24 cellular contexts compared by ENCODE assay signal in the genomic region with DNA sequence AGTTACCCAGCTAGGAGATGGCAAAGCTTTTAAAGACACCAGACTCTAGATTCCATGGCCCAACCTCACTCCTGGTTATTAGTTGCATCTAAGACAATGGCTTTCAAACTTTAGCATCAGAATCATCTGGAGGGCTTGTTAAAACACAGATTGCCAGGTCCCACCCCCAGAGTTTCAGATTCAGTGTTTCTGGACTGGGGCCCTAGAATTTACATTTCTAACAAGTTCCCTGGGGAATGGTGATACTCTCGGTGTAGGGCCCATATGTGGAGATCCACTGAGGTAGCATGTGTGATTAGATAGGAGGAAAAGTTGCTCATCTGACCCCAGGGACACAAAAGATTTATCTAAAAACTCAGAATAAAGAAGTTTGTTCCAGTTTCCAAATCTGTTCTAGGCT.
DNase-seq lines count a peak whose midpoint lies in the region; ATAC-seq lines count a peak whose summit lies in the region.
"Had no signal": no experiment of that assay in that cellular context is flagged by ENCODE, and none has a peak within 500 bp of the region (broad histone marks: within the 10 kb centered on the region; RNA-seq: fewer than 3 reads in every experiment).

No MANE protein-coding gene starts in this region.

- DNase-seq in stimulated activated CD4-positive, alpha-beta T cell treated with anti-CD3 and anti-CD28 coated beads, Interleukin-2, amount 100 ng/mL, for 48 hours: no peak
- DNase-seq in activated CD8-positive, alpha-beta memory T cell treated with anti-CD3 and anti-CD28 coated beads, Interleukin-2, amount 50 U/mL, for 48 hours: no peak
- DNase-seq in NCI-H1436 (lab: John Stamatoyannopoulos, UW): no peak
- DNase-seq: activated CD8-positive, alpha-beta memory T cell treated with anti-CD3 and anti-CD28 coated beads, Interleukin-2, amount 50 U/mL, for 4 hours; activated effector memory CD4-positive, alpha-beta T cell treated with Interleukin-2 at 50 U/mL for 16 hours; AML-193; CD8-positive, alpha-beta memory T cell; H7; KBM-7; left lung; naive B cell; NCI-H187 treated with DMSO at 0.1 percent for 48 hours; NCI-H748 treated with DMSO at 0.1 percent for 48 hours; occipital lobe; small intestine; stimulated activated CD4-positive, alpha-beta T cell treated with anti-CD3 and anti-CD28 coated beads, Interleukin-4, amount 100 ng/mL, for 1 hour; stimulated activated naive CD8-positive, alpha-beta T cell treated with anti-CD3 and anti-CD28 coated beads, Interleukin-15, Interleukin-2, amounts not matched to agents 100 U/mL and 50 U/mL, for 24 hours; thyroid gland had no signal

- ATAC-seq in GM18519 (IDR thresholded peaks at IDR 0.05; ENCODE audit: low FRiP score, unreplicated experiment) (peak; percentile 19), GM19452 (IDR thresholded peaks at IDR 0.05; ENCODE audit: unreplicated experiment) (peak; percentile 28), HG02642 (IDR thresholded peaks at IDR 0.05; ENCODE audit: poor library complexity, unreplicated experiment) (peak; percentile 44), HG03159 (IDR thresholded peaks at IDR 0.05; ENCODE audit: unreplicated experiment) (peak; percentile 18), GM18498 (IDR thresholded peaks at IDR 0.05; ENCODE audit: unreplicated experiment) (no peak)
- ATAC-seq: left lung; SK-N-SH treated with all-trans-retinoic acid at 6 μM for 48 hours; stimulated activated naive CD8-positive, alpha-beta T cell treated with anti-CD3 and anti-CD28 coated beads, Interleukin-15, Interleukin-2, amounts not matched to agents 100 U/mL and 50 U/mL, for 24 hours had no signal
